7 cellular contexts compared by ENCODE assay signal in the genomic region with DNA sequence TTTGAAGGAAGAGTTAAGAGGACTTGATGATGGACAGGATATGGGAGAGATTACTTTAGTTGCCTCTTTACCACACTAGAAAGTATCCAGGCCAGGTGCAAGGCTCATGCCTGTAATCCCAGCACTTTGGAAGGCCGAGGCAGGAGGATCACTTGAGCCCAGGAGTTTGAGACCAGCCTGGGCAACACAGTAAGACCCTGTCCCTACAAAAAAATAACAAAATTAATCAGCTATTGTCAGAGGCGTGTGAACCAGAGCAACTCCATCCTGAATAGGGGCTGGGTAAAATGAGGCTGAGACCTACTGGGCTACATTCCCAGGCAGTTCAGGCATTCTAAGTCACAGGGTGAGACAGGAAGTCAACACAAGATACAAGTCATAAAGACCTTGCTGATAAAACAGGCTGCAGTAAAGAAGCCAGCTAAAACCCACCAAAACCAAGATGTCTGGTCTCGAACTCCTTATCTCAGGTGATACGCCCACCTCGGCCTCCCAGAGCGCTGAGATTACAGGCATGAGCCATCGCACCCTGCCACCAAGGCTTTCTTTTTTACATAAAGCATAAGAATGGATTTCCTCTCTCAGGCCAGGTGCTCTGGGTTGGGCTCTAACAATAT. TPM values are rescaled to one million over a fixed set of nuclear protein-coding genes. Genes with fewer than 3 reads are reported as not detected.
DNase-seq lines count a peak whose midpoint lies in the region; ATAC-seq and TF ChIP-seq lines count a peak whose summit lies in the region.
"Not testable (repeated sequence)": the region's sequence is repeated elsewhere in the genome, so short reads cannot be mapped to it uniquely, and the experiment has no call there.

No MANE protein-coding gene starts in this region.

- not testable (repeated sequence) for H3K4me3 ChIP-seq in DND-41 (ENCODE audit: low read depth in 1 of 2, low read length in 2 of 2); mesodermal cell (ENCODE audit: extremely low read depth, insufficient read depth, low read length, poor library complexity, severe bottlenecking)

- H3K79me2 ChIP-seq in DND-41 (ENCODE audit: insufficient read depth, low read length), result peaks cover 93% of the 10 kb centered on the region

- CTCF ChIA-PET in T-cell (lab: Charles Lee); activated CD8-positive, alpha-beta T cell treated with anti-CD3 and anti-CD28 coated beads for 36 hours (lab: Charles Lee); activated naive CD4-positive, alpha-beta T cell treated with anti-CD3 and anti-CD28 coated beads for 36 hours (lab: Charles Lee): not testable (repeated sequence)

- POLR2A ChIA-PET in T-cell (lab: Charles Lee), result not testable (repeated sequence)
- POLR2A ChIA-PET in activated CD8-positive, alpha-beta T cell treated with anti-CD3 and anti-CD28 coated beads for 36 hours (lab: Charles Lee), result interaction anchor here (1.3 kb wide), 1 partner anchor 10 kb away, joined by 3 read pairs; no protein-coding TSS in a partner anchor

- H3K4me1 Mint-ChIP-seq in T-cell, result peaks cover 69 to 74% (median 70%) of the 10 kb centered on the region in 3 donors
- H3K4me1 Mint-ChIP-seq in activated CD8-positive, alpha-beta T cell treated with anti-CD3 and anti-CD28 coated beads for 36 hours (ENCODE audit: low read depth), result peaks cover 54% of the 10 kb centered on the region
- H3K4me1 Mint-ChIP-seq in activated naive CD4-positive, alpha-beta T cell treated with anti-CD3 and anti-CD28 coated beads for 36 hours (ENCODE audit: low read depth), result peaks cover 47% of the 10 kb centered on the region
- H3K4me1 Mint-ChIP-seq in effector memory CD8-positive, alpha-beta T cell (ENCODE audit: low read depth in 2 of 2), result peaks cover 36 to 54% of the 10 kb centered on the region in 2 donors

- not testable (repeated sequence) for H3K9me3 Mint-ChIP-seq in T-cell; activated CD8-positive, alpha-beta T cell treated with anti-CD3 and anti-CD28 coated beads for 36 hours; activated naive CD4-positive, alpha-beta T cell treated with anti-CD3 and anti-CD28 coated beads for 36 hours; effector memory CD8-positive, alpha-beta T cell

- ATAC-seq in DND-41 (ENCODE audit: insufficient read depth, low read depth), result 0 out of 3 replicates have a peak, but pooled peaks have one; percentile 20
- peak in 1 of 4 experiments; percentile 33 for ATAC-seq in T-cell (replicated peaks in 1 of 4)
- ATAC-seq in activated CD8-positive, alpha-beta T cell treated with anti-CD3 and anti-CD28 coated beads for 36 hours, result peak; percentile 51
- not testable (repeated sequence) for ATAC-seq in effector memory CD8-positive, alpha-beta T cell (replicated peaks)

- intact Hi-C loops in activated CD8-positive, alpha-beta T cell treated with anti-CD3 and anti-CD28 coated beads for 36 hours (cut with micrococcal nuclease); activated naive CD4-positive, alpha-beta T cell treated with anti-CD3 and anti-CD28 coated beads for 36 hours (cut with micrococcal nuclease): not testable (repeated sequence)

- 75 to 82% methylated on average over 6 of the region's 7 CpGs for WGBS in mesodermal cell (ENCODE audit: insufficient coverage in 2 of 2), 2 experiments

- H3K4me2 ChIP-seq in DND-41 (ENCODE audit: insufficient read depth, low read length), result not testable (repeated sequence)

- H3K9me3 ChIP-seq in DND-41 (ENCODE audit: insufficient read depth, low read length, severe bottlenecking); mesodermal cell (ENCODE audit: control insufficient read depth, low read length): not testable (repeated sequence)

- TF ChIP-seq CTCF in DND-41 (IDR thresholded peaks at IDR 0.05; ENCODE audit: borderline replicate concordance, extremely low read depth, low read length, poor library complexity, severe bottlenecking); activated CD8-positive, alpha-beta T cell treated with anti-CD3 and anti-CD28 coated beads for 36 hours (IDR thresholded peaks at IDR 0.05): not testable (repeated sequence)

- H3K27me3 ChIP-seq in DND-41 (ENCODE audit: insufficient read depth, low read length, poor library complexity), result not testable (repeated sequence)

- H3K36me3 Mint-ChIP-seq in T-cell; activated CD8-positive, alpha-beta T cell treated with anti-CD3 and anti-CD28 coated beads for 36 hours (ENCODE audit: low read depth); activated naive CD4-positive, alpha-beta T cell treated with anti-CD3 and anti-CD28 coated beads for 36 hours (ENCODE audit: low read depth); effector memory CD8-positive, alpha-beta T cell (ENCODE audit: insufficient read depth): not testable (repeated sequence)

- peaks cover 15% of the 10 kb centered on the region for H3K4me1 ChIP-seq in DND-41 (ENCODE audit: insufficient read depth, low read length)
- H3K4me1 ChIP-seq in mesodermal cell (ENCODE audit: control insufficient read depth, insufficient read depth, low read length, poor library complexity, severe bottlenecking), result not testable (repeated sequence)

- H4K20me1 ChIP-seq in DND-41 (ENCODE audit: insufficient read depth, low read length), result peaks cover 48% of the 10 kb centered on the region

- not testable (repeated sequence) for H3K27ac ChIP-seq in DND-41 (ENCODE audit: low read length)
- peak overlapping the region; percentile 37 for H3K27ac ChIP-seq in mesodermal cell (ENCODE audit: low read depth, low read length, severe bottlenecking)

- H2AFZ ChIP-seq in DND-41 (ENCODE audit: low read depth, low read length), result not testable (repeated sequence)

- H3K36me3 ChIP-seq in DND-41 (ENCODE audit: insufficient read depth, low read length); mesodermal cell (ENCODE audit: control insufficient read depth, insufficient read depth, low read length): not testable (repeated sequence)

- H3K27ac Mint-ChIP-seq in T-cell, result peak overlapping the region; percentile 48 to 56
- H3K27ac Mint-ChIP-seq in activated CD8-positive, alpha-beta T cell treated with anti-CD3 and anti-CD28 coated beads for 36 hours, result peak overlapping the region; percentile 52
- H3K27ac Mint-ChIP-seq in activated naive CD4-positive, alpha-beta T cell treated with anti-CD3 and anti-CD28 coated beads for 36 hours, result peak overlapping the region; percentile 20
- H3K27ac Mint-ChIP-seq in effector memory CD8-positive, alpha-beta T cell, result peak overlapping the region; percentile 18 to 68

- not testable (repeated sequence) for DNase-seq in DND-41; T-cell; effector memory CD8-positive, alpha-beta T cell
- DNase-seq in activated CD8-positive, alpha-beta T cell treated with anti-CD3 and anti-CD28 coated beads for 36 hours, result peak; percentile 49
- peak; percentile 23 for DNase-seq in activated naive CD4-positive, alpha-beta T cell treated with anti-CD3 and anti-CD28 coated beads for 36 hours
- peak; percentile 12 for DNase-seq in stimulated activated CD4-positive, alpha-beta T cell treated with anti-CD3 and anti-CD28 coated beads, Interleukin-1b, Interleukin-23, amount 100 ng/mL, for 48 hours

- H3K9ac ChIP-seq in DND-41 (ENCODE audit: low read depth, low read length), result not testable (repeated sequence)

- H3K27me3 Mint-ChIP-seq in T-cell; activated CD8-positive, alpha-beta T cell treated with anti-CD3 and anti-CD28 coated beads for 36 hours; activated naive CD4-positive, alpha-beta T cell treated with anti-CD3 and anti-CD28 coated beads for 36 hours (ENCODE audit: low read depth); effector memory CD8-positive, alpha-beta T cell: not testable (repeated sequence)

- H3K4me3 Mint-ChIP-seq in T-cell, result peak overlapping the region in 1 of 3 donors; percentile 38
- not testable (repeated sequence) for H3K4me3 Mint-ChIP-seq in activated CD8-positive, alpha-beta T cell treated with anti-CD3 and anti-CD28 coated beads for 36 hours; activated naive CD4-positive, alpha-beta T cell treated with anti-CD3 and anti-CD28 coated beads for 36 hours; effector memory CD8-positive, alpha-beta T cell

RNA-seq across cellular contexts. Expression of a gene that starts 17.9 kb away (rescaled TPM):
- 100 to 1,000 TPM; 135 to 187 (median 143) TPM for total RNA-seq in T-cell
- total RNA-seq in activated CD8-positive, alpha-beta T cell treated with anti-CD3 and anti-CD28 coated beads for 36 hours, result 10 to 100 TPM; 63.9 to 64.1 TPM
- total RNA-seq in activated naive CD4-positive, alpha-beta T cell treated with anti-CD3 and anti-CD28 coated beads for 36 hours, result 10 to 100 TPM; 55.0 to 63.7 TPM
- polyA plus RNA-seq in mesodermal cell (2013, experiment 1 of 2), result 36.7 TPM
- 36.6 TPM for polyA plus RNA-seq in mesodermal cell (2013, experiment 2 of 2)

RNA-seq across cellular contexts. Expression of a gene that starts 18.1 kb away (rescaled TPM):
- 10 to 100 TPM; 15.8 to 26.2 (median 23.3) TPM for total RNA-seq in T-cell
- total RNA-seq in activated CD8-positive, alpha-beta T cell treated with anti-CD3 and anti-CD28 coated beads for 36 hours, result 10 to 100 TPM; 20.0 to 22.6 TPM
- 10 to 100 TPM; 22.1 to 24.2 TPM for total RNA-seq in activated naive CD4-positive, alpha-beta T cell treated with anti-CD3 and anti-CD28 coated beads for 36 hours
- polyA plus RNA-seq in mesodermal cell (2013, experiment 1 of 2), result 26.8 TPM
- polyA plus RNA-seq in mesodermal cell (2013, experiment 2 of 2), result 26.4 TPM
